11 cellular contexts compared by ENCODE assay signal in the genomic region with DNA sequence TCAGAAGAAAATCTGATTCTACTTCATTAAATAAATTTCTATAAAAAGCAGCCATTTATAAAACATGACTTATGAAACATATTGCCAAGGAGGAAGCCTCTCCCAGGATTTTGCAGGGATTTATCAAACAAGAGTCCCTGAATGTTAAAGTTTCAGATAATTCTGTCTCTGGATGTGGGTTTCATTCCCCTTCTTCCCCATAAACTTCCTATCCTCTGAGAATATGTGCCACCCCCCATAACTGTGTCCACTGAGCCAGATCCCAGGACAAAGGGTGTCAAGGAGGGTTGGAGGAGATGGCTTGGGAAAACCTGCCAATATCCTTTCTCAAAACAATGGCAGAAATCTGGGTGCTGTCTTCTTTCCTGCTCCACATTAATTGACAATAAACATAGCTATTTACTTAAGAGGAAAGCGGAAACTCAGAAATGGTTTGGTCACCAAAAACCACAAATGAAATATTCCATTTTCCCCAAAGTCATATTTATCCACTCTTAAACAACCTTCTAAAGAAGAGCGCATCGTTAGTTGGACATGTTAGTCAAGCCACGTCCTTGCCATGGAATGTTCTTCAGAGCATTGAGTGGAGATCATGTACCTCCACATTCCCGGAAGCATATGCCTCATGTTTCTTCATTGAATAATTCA. TPM values are rescaled to one million over a fixed set of nuclear protein-coding genes. Genes with fewer than 3 reads are reported as not detected.
DNase-seq lines count a peak whose midpoint lies in the region; ATAC-seq, FAIRE-seq and TF ChIP-seq lines count a peak whose summit lies in the region.
"Had no signal": no experiment of that assay in that cellular context is flagged by ENCODE, and none has a peak within 500 bp of the region (broad histone marks: within the 10 kb centered on the region; RNA-seq: fewer than 3 reads in every experiment).

No MANE protein-coding gene starts in this region.

- no peak for ATAC-seq in gastroesophageal sphincter
- no peak for ATAC-seq in HG02610 (IDR thresholded peaks at IDR 0.05; ENCODE audit: unreplicated experiment)
- ATAC-seq: naive thymus-derived CD8-positive, alpha-beta T cell had no signal

- TF ChIP-seq EP300 in gastroesophageal sphincter (IDR thresholded peaks at IDR 0.05) = no peak

- H3K4me1 Mint-ChIP-seq in activated T-cell treated with anti-CD3 and anti-CD28 coated beads, Interleukin-2, amount 50 U/mL, for 24 hours (ENCODE audit: low read depth) = peaks cover 14% of the 10 kb centered on the region
- H3K4me1 Mint-ChIP-seq: IgD-negative memory B cell; naive thymus-derived CD8-positive, alpha-beta T cell had no signal

- H3K4me3 ChIP-seq in gastroesophageal sphincter = no peak overlapping the region
- H3K4me3 ChIP-seq in tibial artery = no peak overlapping the region

- peaks cover 52% of the 10 kb centered on the region for H3K27me3 Mint-ChIP-seq in activated T-cell treated with anti-CD3 and anti-CD28 coated beads, Interleukin-2, amount 50 U/mL, for 24 hours

- DNase-seq in H54 (ENCODE audit: insufficient read length, low spot score) = no peak
- peak; percentile 66 for DNase-seq in amniotic epithelial cell (ENCODE audit: low read depth)
- no peak for DNase-seq in tibial artery
- DNase-seq in activated T-cell treated with anti-CD3 and anti-CD28 coated beads, Interleukin-2, amount 50 U/mL, for 24 hours = no peak
- no peak for DNase-seq in 8988T
- DNase-seq: activated effector memory CD4-positive, alpha-beta T cell treated with Interleukin-2 at 50 U/mL for 16 hours; naive thymus-derived CD8-positive, alpha-beta T cell; stimulated activated naive CD4-positive, alpha-beta T cell treated with Interleukin-2 at 50 U/mL for 16 hours had no signal

- H3K27me3 ChIP-seq in gastroesophageal sphincter (no peaks in the 10 kb centered on the region), tibial artery (no peaks in the 10 kb centered on the region)

- intact Hi-C loops in tibial artery (cut with DNase I; ENCODE audit: low total_unique reads) = loop anchor here (5.0 kb wide), 1 partner anchor 1574 kb away; no protein-coding TSS in a partner anchor

- H3K4me1 ChIP-seq in gastroesophageal sphincter (peaks cover 5 to 26% (median 13%) of the 10 kb centered on the region in 3 donors), tibial artery (peaks cover 0 to 21% (median 11%) of the 10 kb centered on the region in 4 donors)

- no peak for TF ChIP-seq CTCF in gastroesophageal sphincter (IDR thresholded peaks at IDR 0.05)
- TF ChIP-seq CTCF in tibial artery (IDR thresholded peaks at IDR 0.05) = no peak

- H3K9me3 Mint-ChIP-seq in activated T-cell treated with anti-CD3 and anti-CD28 coated beads, Interleukin-2, amount 50 U/mL, for 24 hours = no peaks in the 10 kb centered on the region
- H3K9me3 Mint-ChIP-seq: IgD-negative memory B cell had no signal

- WGBS in gastroesophageal sphincter (ENCODE audit: low coverage in 1 of 2), 2 donors = 77 to 90% methylated on average over 5 of the region's 5 CpGs

- H3K36me3 Mint-ChIP-seq in activated T-cell treated with anti-CD3 and anti-CD28 coated beads, Interleukin-2, amount 50 U/mL, for 24 hours (ENCODE audit: low read depth) = no peaks in the 10 kb centered on the region
- H3K36me3 Mint-ChIP-seq: IgD-negative memory B cell; naive thymus-derived CD8-positive, alpha-beta T cell had no signal

- no peak for TF ChIP-seq POLR2A in H54 (IDR thresholded peaks at IDR 0.05; ENCODE audit: low read depth, low read length)
- TF ChIP-seq POLR2A in gastroesophageal sphincter (IDR thresholded peaks at IDR 0.05) = no peak

- H3K27ac Mint-ChIP-seq in activated T-cell treated with anti-CD3 and anti-CD28 coated beads, Interleukin-2, amount 50 U/mL, for 24 hours = no peak overlapping the region
- H3K27ac Mint-ChIP-seq: IgD-negative memory B cell; naive thymus-derived CD8-positive, alpha-beta T cell had no signal

- no peaks in the 10 kb centered on the region for H3K9me3 ChIP-seq in gastroesophageal sphincter
- H3K9me3 ChIP-seq in tibial artery = no peaks in the 10 kb centered on the region

- FAIRE-seq in H54 (lab: Jason Lieb, UNC) = peak; percentile 89

- H3K4me3 Mint-ChIP-seq in activated T-cell treated with anti-CD3 and anti-CD28 coated beads, Interleukin-2, amount 50 U/mL, for 24 hours = no peak overlapping the region
- H3K4me3 Mint-ChIP-seq: IgD-negative memory B cell; naive thymus-derived CD8-positive, alpha-beta T cell had no signal

- peak overlapping the region in 3 of 4 donors; percentile 24 to 78 (median 76) for H3K27ac ChIP-seq in gastroesophageal sphincter
- H3K27ac ChIP-seq in tibial artery = peak overlapping the region; percentile 16 to 39

- no peaks in the 10 kb centered on the region for H3K36me3 ChIP-seq in gastroesophageal sphincter
- no peaks in the 10 kb centered on the region for H3K36me3 ChIP-seq in tibial artery

RNA-seq across cellular contexts. Expression of a gene that starts 54.3 kb away (rescaled TPM):
- total RNA-seq in gastroesophageal sphincter = 10 to 100 TPM; 15.9 to 19.3 (median 16.0) TPM
